Comparison of ENCODE assay signal across 24 cellular contexts in the genomic region with DNA sequence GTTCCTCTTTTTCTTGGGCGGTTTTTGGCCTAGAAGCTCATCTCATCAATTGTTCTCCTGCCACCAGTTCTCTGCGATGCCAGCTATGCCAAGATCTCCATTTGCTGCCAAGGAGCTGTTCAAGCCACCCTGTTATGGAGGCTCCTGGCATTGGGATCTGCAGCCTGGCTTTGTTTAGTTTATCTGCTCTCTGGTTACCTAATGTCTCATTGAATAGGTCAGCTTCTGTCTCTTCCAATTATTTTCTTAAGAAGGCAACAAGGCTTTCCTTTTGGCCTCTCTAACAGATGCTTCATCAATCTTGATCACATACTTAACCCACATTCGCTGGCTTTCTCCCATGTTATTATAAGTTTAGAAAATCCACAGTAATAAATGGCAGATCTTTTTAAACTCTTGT.
"Had no signal": no experiment of that assay in that cellular context is flagged by ENCODE, and none has a peak within 500 bp of the region (broad histone marks: within the 10 kb centered on the region; RNA-seq: fewer than 3 reads in every experiment).

No MANE protein-coding gene starts in this region.

- H3K4me3 Mint-ChIP-seq: activated CD4-positive, alpha-beta T cell treated with anti-CD3 and anti-CD28 coated beads, Interleukin-2, amount 10 ng/mL, durations not matched to agents 7 days and 5 days; activated CD8-positive, alpha-beta T cell treated with anti-CD3 and anti-CD28 coated beads, Interleukin-2, amount 10 ng/mL, durations not matched to agents 7 days and 5 days; activated naive CD8-positive, alpha-beta T cell treated with anti-CD3 and anti-CD28 coated beads, Interleukin-2, amount 10 ng/mL, durations not matched to agents 7 days and 5 days; activated T-cell treated with anti-CD3 and anti-CD28 coated beads, Interleukin-2, amount 50 U/mL, for 24 hours; memory B cell; naive B cell; neural crest cell; T-helper 1 cell treated with Interleukin-12 subunit alpha and Interleukin-12 subunit beta and Interleukin-4 antibody, amounts not matched to agents 30 μg/mL and 1 μg/mL, for 36 hours had no signal

- ATAC-seq: activated CD4-positive, CD25-positive, alpha-beta regulatory T cell treated with anti-CD3 and anti-CD28 coated beads, Interleukin-2, amount 50 U/mL, for 24 hours; activated CD8-positive, alpha-beta T cell treated with anti-CD3 and anti-CD28 coated beads, Interleukin-2, amount 10 ng/mL, durations not matched to agents 7 days and 5 days; esophagus mucosa; mucosa of descending colon had no signal

- H3K9me3 Mint-ChIP-seq: activated CD4-positive, alpha-beta T cell treated with anti-CD3 and anti-CD28 coated beads, Interleukin-2, amount 10 ng/mL, durations not matched to agents 7 days and 5 days had no signal

- H3K4me3 ChIP-seq: left lung, mucosa of descending colon, transverse colon had no signal

- H3K27ac ChIP-seq: left lung had no signal

- DNase-seq: activated CD4-positive, alpha-beta T cell treated with anti-CD3 and anti-CD28 coated beads, Interleukin-2, amount 10 ng/mL, durations not matched to agents 7 days and 5 days; activated CD8-positive, alpha-beta T cell treated with anti-CD3 and anti-CD28 coated beads, Interleukin-2, amount 10 ng/mL, durations not matched to agents 7 days and 5 days; activated naive CD4-positive, alpha-beta T cell treated with Interleukin-2 at 50 U/mL for 16 hours; activated naive CD8-positive, alpha-beta T cell treated with anti-CD3 and anti-CD28 coated beads, Interleukin-2, amount 10 ng/mL, durations not matched to agents 7 days and 5 days; activated T-cell treated with anti-CD3 and anti-CD28 coated beads, Interleukin-2, amount 50 U/mL, for 24 hours; amygdala; cortex of kidney; foreskin melanocyte; head of caudate nucleus; left lung; mucosa of descending colon; naive B cell; stimulated activated CD4-positive, alpha-beta T cell treated with anti-CD3 and anti-CD28 coated beads, Interleukin-12 subunit alpha, Interleukin-12 subunit beta, amount 100 ng/mL, for 4 hours; stimulated activated CD4-positive, alpha-beta T cell treated with anti-CD3 and anti-CD28 coated beads, Interleukin-1b, Interleukin-23, amount 100 ng/mL, for 48 hours; stimulated activated CD8-positive, alpha-beta memory T cell treated with anti-CD3 and anti-CD28 coated beads, Interleukin-4, amount 100 ng/mL, for 48 hours; stimulated activated naive CD4-positive, alpha-beta T cell treated with Interleukin-2 at 50 U/mL for 16 hours; substantia nigra; transverse colon had no signal

- H3K4me1 Mint-ChIP-seq: activated CD4-positive, alpha-beta T cell treated with anti-CD3 and anti-CD28 coated beads, Interleukin-2, amount 10 ng/mL, durations not matched to agents 7 days and 5 days; activated naive CD8-positive, alpha-beta T cell treated with anti-CD3 and anti-CD28 coated beads, Interleukin-2, amount 10 ng/mL, durations not matched to agents 7 days and 5 days; memory B cell; naive B cell had no signal

- H3K36me3 Mint-ChIP-seq: activated naive CD8-positive, alpha-beta T cell treated with anti-CD3 and anti-CD28 coated beads, Interleukin-2, amount 10 ng/mL, durations not matched to agents 7 days and 5 days; naive B cell had no signal

- H3K4me1 ChIP-seq: transverse colon had no signal

- H3K27me3 ChIP-seq: left lung, transverse colon had no signal

- H3K27ac Mint-ChIP-seq: activated CD4-positive, alpha-beta T cell treated with anti-CD3 and anti-CD28 coated beads, Interleukin-2, amount 10 ng/mL, durations not matched to agents 7 days and 5 days; activated CD8-positive, alpha-beta T cell treated with anti-CD3 and anti-CD28 coated beads, Interleukin-2, amount 10 ng/mL, durations not matched to agents 7 days and 5 days; activated naive CD8-positive, alpha-beta T cell treated with anti-CD3 and anti-CD28 coated beads, Interleukin-2, amount 10 ng/mL, durations not matched to agents 7 days and 5 days; activated T-cell treated with anti-CD3 and anti-CD28 coated beads, Interleukin-2, amount 50 U/mL, for 24 hours; activated T-helper 2 cell treated with anti-CD3 and anti-CD28 coated beads, Interferon-gamma antibody, Interleukin-2, Interleukin-4, amounts not matched to agents 10 μg/mL and 5 μg/mL and 100 μg/mL, durations not matched to agents 14 hours and 24 hours and 36 hours; memory B cell; naive B cell; T-helper 1 cell treated with Interleukin-12 subunit alpha and Interleukin-12 subunit beta and Interleukin-4 antibody, amounts not matched to agents 30 μg/mL and 1 μg/mL, for 36 hours had no signal

- H3K36me3 ChIP-seq: left lung, transverse colon had no signal

- H3K9me3 ChIP-seq: left lung, mucosa of descending colon, transverse colon had no signal
